9 cellular contexts compared by ENCODE assay signal in the genomic region with DNA sequence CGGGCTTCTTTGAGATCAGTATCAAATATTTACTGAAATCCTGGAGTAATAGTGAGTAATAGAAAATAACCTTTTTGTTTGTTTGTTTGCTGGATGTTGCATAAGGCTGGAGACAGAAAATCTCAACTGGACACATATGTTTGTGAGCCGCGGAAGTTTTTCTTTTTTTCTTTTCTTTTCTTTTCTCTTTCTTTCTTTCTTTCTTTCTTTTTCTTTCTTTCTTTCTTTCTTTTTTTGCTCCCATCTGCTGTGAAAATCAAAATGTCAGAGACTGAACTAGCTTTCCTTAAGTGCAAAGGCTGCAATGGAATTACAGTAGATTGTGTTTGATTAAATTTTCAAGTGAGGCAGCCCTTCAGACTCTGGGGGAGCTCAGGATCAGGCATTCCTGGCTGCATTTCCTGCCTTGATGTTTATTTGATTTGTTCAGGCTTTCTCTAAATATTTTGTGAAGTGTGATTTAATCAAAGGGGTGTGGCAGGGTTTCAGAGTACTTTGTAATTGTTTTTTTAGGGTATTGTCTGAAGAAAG. TPM values are rescaled to one million over a fixed set of nuclear protein-coding genes. Genes with fewer than 3 reads are reported as not detected.
DNase-seq lines count a peak whose midpoint lies in the region; ATAC-seq, FAIRE-seq and TF ChIP-seq lines count a peak whose summit lies in the region.
"Had no signal": no experiment of that assay in that cellular context is flagged by ENCODE, and none has a peak within 500 bp of the region (broad histone marks: within the 10 kb centered on the region; RNA-seq: fewer than 3 reads in every experiment).

No MANE protein-coding gene starts in this region.

- no peak for FAIRE-seq in RCC 7860 (lab: Jason Lieb, UNC)
- FAIRE-seq: colon had no signal

- H3K9ac ChIP-seq in HUES48 (ENCODE audit: low read depth, low read length), result no peak overlapping the region

- no peaks in the 10 kb centered on the region for H3K9me3 Mint-ChIP-seq in mesothelial cell of epicardium

- H3K4me3 ChIP-seq in A673 (ENCODE audit: low read depth, low read length, poor library complexity, severe bottlenecking), result peak overlapping the region; percentile 52
- peak overlapping the region; percentile 70 for H3K4me3 ChIP-seq in HUES48 (ENCODE audit: low read depth, low read length)
- peak overlapping the region; percentile 71 for H3K4me3 ChIP-seq in brain microvascular endothelial cell (ENCODE audit: low read depth, low read length)

- no TSS peak for BruUV-seq in A673 (replicated peaks; lab: Mats Ljungman, UMichigan)

- CTCF ChIA-PET in A673 (lab: Charles Lee), result interaction anchor here (0.7 kb wide), 1 partner anchor 191 kb away, joined by 4 read pairs; no protein-coding TSS in a partner anchor

- ATAC-seq in HG02642 (IDR thresholded peaks at IDR 0.05; ENCODE audit: poor library complexity, unreplicated experiment), result no peak

- H3K27me3 ChIP-seq in A673 (replicated peaks; ENCODE audit: insufficient read depth, low read depth, low read length, poor library complexity), result peaks cover 35% of the 10 kb centered on the region
- no peaks in the 10 kb centered on the region for H3K27me3 ChIP-seq in HUES48 (ENCODE audit: control insufficient read depth, insufficient read depth, low read length)
- no peaks in the 10 kb centered on the region for H3K27me3 ChIP-seq in brain microvascular endothelial cell (replicated peaks)

- TF ChIP-seq CTCF in A673 (conservative IDR thresholded peaks at IDR 0.05; ENCODE audit: low read depth, low read length), result no peak
- no peak for TF ChIP-seq CTCF in brain microvascular endothelial cell (IDR thresholded peaks at IDR 0.05; ENCODE audit: low read depth, low read length, missing control alignments)
- TF ChIP-seq CTCF in mesothelial cell of epicardium (IDR thresholded peaks at IDR 0.05; ENCODE audit: unreplicated experiment), result no peak

- in situ Hi-C loops in brain microvascular endothelial cell (cut with HindIII; ENCODE audit: low pct_ligation_motif_present, low sequenced_read_pairs), result no loop called here

- peaks cover 46% of the 10 kb centered on the region for H3K4me1 Mint-ChIP-seq in mesothelial cell of epicardium

- no peak overlapping the region for H3K27ac ChIP-seq in A673 (ENCODE audit: low read depth, low read length, poor library complexity, severe bottlenecking)
- H3K27ac ChIP-seq in HUES48 (ENCODE audit: low read depth, low read length), result peak overlapping the region; percentile 55
- no peak overlapping the region for H3K27ac ChIP-seq in brain microvascular endothelial cell

- intact Hi-C loops in A673 (cut with micrococcal nuclease; ENCODE audit: unreplicated experiment), result no loop called here

- no peaks in the 10 kb centered on the region for H3K4me1 ChIP-seq in A673 (ENCODE audit: insufficient read depth, low read length, poor library complexity, severe bottlenecking)
- peaks cover 48% of the 10 kb centered on the region for H3K4me1 ChIP-seq in HUES48 (ENCODE audit: control insufficient read depth, insufficient read depth, low read length)

- POLR2A ChIA-PET in A673 (lab: Charles Lee; ENCODE audit: low non-redundant PET), result no interaction called here

- peak overlapping the region; percentile 95 for H3K4me3 Mint-ChIP-seq in mesothelial cell of epicardium

- no peaks in the 10 kb centered on the region for H3K9me3 ChIP-seq in A673 (ENCODE audit: low read depth, low read length, poor library complexity, severe bottlenecking)
- no peaks in the 10 kb centered on the region for H3K9me3 ChIP-seq in HUES48 (ENCODE audit: control insufficient read depth, insufficient read depth, low read length)

- no peak for DNase-seq in A673 (ENCODE audit: low spot score)
- DNase-seq in brain microvascular endothelial cell, result no peak
- no peak for DNase-seq in mesothelial cell of epicardium (ENCODE audit: low spot score in 2 of 2, unreplicated experiment in 2 of 2)
- no peak for DNase-seq in RCC 7860 (ENCODE audit: low spot score)
- DNase-seq in stimulated activated CD4-positive, alpha-beta T cell treated with anti-CD3 and anti-CD28 coated beads, Interleukin-12 subunit alpha, Interleukin-12 subunit beta, amount 100 ng/mL, for 4 hours, result no peak
- no peak for DNase-seq in OCI-M2 (lab: John Stamatoyannopoulos, UW; ENCODE audit: unreplicated experiment)

- no peaks in the 10 kb centered on the region for H3K36me3 Mint-ChIP-seq in mesothelial cell of epicardium

- H3K27ac Mint-ChIP-seq in mesothelial cell of epicardium, result peak overlapping the region; percentile 91

- no peaks in the 10 kb centered on the region for H3K36me3 ChIP-seq in A673 (ENCODE audit: insufficient read depth, low read length, poor library complexity, severe bottlenecking)
- H3K36me3 ChIP-seq in HUES48 (ENCODE audit: control insufficient read depth, insufficient read depth, low read length), result no peaks in the 10 kb centered on the region
- H3K36me3 ChIP-seq in brain microvascular endothelial cell (replicated peaks), result no peaks in the 10 kb centered on the region

- H3K27me3 Mint-ChIP-seq in mesothelial cell of epicardium (ENCODE audit: low read depth), result no peaks in the 10 kb centered on the region

RNA-seq across cellular contexts. Expression of gene FRY, which starts 0.3 kb away (rescaled TPM):
- total RNA-seq in A673 (2021) (0.37 and 0.58 TPM in 2 replicates), mesothelial cell of epicardium (18.1 to 20.1 TPM (median 18.4 TPM) in 3 replicates)

Comparison
In these comparisons a context has a peak if more than half of its experiments do, and no peak if none do; other contexts are left out.
1. RNA of gene FRY, which starts 0.3 kb away (total RNA-seq): 18.1 to 20.1 TPM in mesothelial cell of epicardium; 0.37 to 0.58 TPM in A673; every median in the first group is over 10 times any median in the second.
2. Peak in every context shown above with its lines, with median percentiles within 50 percentile points of each other: H3K4me3 ChIP-seq.